27 cellular contexts compared by ENCODE assay signal in the genomic region with DNA sequence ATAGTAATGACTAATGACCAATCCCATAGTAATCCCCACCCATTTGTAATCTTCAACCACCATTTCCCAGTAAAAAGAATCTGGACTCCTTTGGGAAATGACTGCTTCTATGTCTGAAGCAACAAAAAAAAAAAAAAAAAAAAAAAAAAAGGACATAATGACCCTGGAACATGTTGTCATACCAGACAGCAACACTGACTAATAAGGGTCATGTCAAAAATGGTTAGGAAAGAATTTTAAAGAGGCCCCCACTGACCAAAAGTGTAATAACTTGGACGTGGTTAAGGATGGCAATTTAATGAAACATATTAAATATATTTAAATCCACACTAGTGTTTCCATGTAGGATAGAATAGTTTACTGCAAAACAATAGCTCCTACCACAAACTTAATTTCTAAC.
"Had no signal": no experiment of that assay in that cellular context is flagged by ENCODE, and none has a peak within 500 bp of the region (broad histone marks: within the 10 kb centered on the region; RNA-seq: fewer than 3 reads in every experiment).

No MANE protein-coding gene starts in this region.

- H3K4me1 ChIP-seq: colonic mucosa, esophagus muscularis mucosa, esophagus squamous epithelium, foreskin keratinocyte, gastrocnemius medialis, gastroesophageal sphincter, heart left ventricle, heart right ventricle had no signal

- H3K4me2 ChIP-seq: hepatocyte had no signal

- DNase-seq: colonic mucosa; cortex of kidney; dermis blood vessel endothelial cell; dorsolateral prefrontal cortex; effector CD4-positive, alpha-beta T cell; effector CD8-positive, alpha-beta T cell; effector memory CD4-positive, alpha-beta T cell; effector memory CD8-positive, alpha-beta T cell; endodermal cell; erythroblast; esophagus squamous epithelium; foreskin fibroblast; foreskin keratinocyte; foreskin melanocyte; gastrocnemius medialis; glutamatergic neuron; head of caudate nucleus; heart left ventricle; heart right ventricle had no signal

- H3K9me3 ChIP-seq: colonic mucosa, esophagus muscularis mucosa, gastrocnemius medialis, heart right ventricle had no signal

- H3K4me3 ChIP-seq: colonic mucosa, coronary artery, dorsolateral prefrontal cortex, esophagus muscularis mucosa, esophagus squamous epithelium, gastrocnemius medialis, gastroesophageal sphincter, heart left ventricle, heart right ventricle, hepatocyte had no signal

- FAIRE-seq: colon, endometrium, endothelial cell of umbilical vein had no signal

- H3K27me3 ChIP-seq: colonic mucosa, esophagus squamous epithelium, foreskin keratinocyte, gastrocnemius medialis, gastroesophageal sphincter, hepatocyte had no signal

- H2AFZ ChIP-seq: hepatocyte had no signal

- H3K27ac ChIP-seq: colonic mucosa, coronary artery, dorsolateral prefrontal cortex, epithelial cell of prostate, esophagus muscularis mucosa, esophagus squamous epithelium, foreskin keratinocyte, gastrocnemius medialis, gastroesophageal sphincter, heart left ventricle, heart right ventricle, hepatocyte had no signal

- H3K36me3 ChIP-seq: colonic mucosa, esophagus muscularis mucosa, esophagus squamous epithelium, gastrocnemius medialis, gastroesophageal sphincter, heart left ventricle, heart right ventricle had no signal

- H3K79me2 ChIP-seq: hepatocyte had no signal
